Comparison of ENCODE assay signal across 8 cellular contexts in the genomic region with DNA sequence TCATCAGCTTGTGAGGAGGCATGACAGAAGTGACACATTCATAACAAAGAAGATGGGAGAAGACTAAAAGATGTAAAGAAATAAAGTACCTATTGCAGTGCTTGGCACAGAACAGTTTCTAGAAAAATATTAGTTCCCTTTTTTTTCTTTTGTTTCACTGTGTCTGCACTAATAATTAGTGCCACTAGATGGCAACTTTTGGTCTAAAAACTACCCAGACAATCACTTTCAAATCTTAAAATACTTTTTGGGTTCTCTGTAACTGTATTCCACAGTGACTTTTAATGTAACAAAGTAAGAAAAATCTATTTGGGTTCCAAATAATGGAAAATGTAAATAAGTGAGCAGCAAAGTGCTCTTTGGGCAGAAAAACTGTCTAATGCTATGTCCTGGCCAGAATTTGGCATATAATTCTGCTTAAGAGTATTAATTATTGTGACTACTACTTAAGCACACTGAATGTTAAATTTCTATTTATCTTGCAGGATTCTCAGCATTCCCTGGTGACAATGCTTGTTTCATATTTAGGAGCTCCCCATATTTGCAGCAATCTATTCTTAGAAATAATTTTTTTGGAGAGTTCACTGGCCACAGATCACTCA.
DNase-seq lines count a peak whose midpoint lies in the region; ATAC-seq and TF ChIP-seq lines count a peak whose summit lies in the region.

No MANE protein-coding gene starts in this region.

- H3K4me3 ChIP-seq in HEK293 (ENCODE audit: low read depth, low read length) (no peak overlapping the region), choroid plexus epithelial cell (ENCODE audit: low read depth, low read length) (no peak overlapping the region)

- ATAC-seq in GM21528 (IDR thresholded peaks at IDR 0.05; ENCODE audit: low FRiP score, unreplicated experiment), result no peak

- POLR2A ChIA-PET in HEK293 (lab: Yijun Ruan, JAX), result no interaction called here

- CTCF ChIA-PET in HEK293 (lab: Yijun Ruan, JAX), result interaction anchor here (0.6 to 2.3 kb wide), 19 partner anchors 9 to 1617 kb away, joined by 3 to 17 read pairs (median 5); partner anchors contain the start of gene KIF5B

- H3K27ac ChIP-seq in HEK293 (ENCODE audit: extremely low read depth, low read depth, low read length), result no peak overlapping the region

- DNase-seq in NCI-H345 (lab: John Stamatoyannopoulos, UW) (peak; percentile 0), NCI-H345 treated with DMSO at 0.1 percent for 48 hours (lab: John Stamatoyannopoulos, UW; ENCODE audit: unreplicated experiment) (no peak), NOMO-1 treated with DMSO at 0.1 percent for 48 hours (lab: John Stamatoyannopoulos, UW; ENCODE audit: unreplicated experiment) (peak; percentile 76), choroid plexus epithelial cell (ENCODE audit: low read depth) (peak; percentile 62), myocyte (ENCODE audit: low read depth) (peak; percentile 68)
- no peak for DNase-seq in stimulated activated CD8-positive, alpha-beta memory T cell treated with anti-CD3 and anti-CD28 coated beads, Interleukin-4, amount 100 ng/mL, for 48 hours

- H3K36me3 ChIP-seq in HEK293 (ENCODE audit: control insufficient read depth in 2 of 2, insufficient read depth in 1 of 2, low read length in 2 of 2), result no peaks in the 10 kb centered on the region

- H3K4me1 ChIP-seq in HEK293 (ENCODE audit: control insufficient read depth, insufficient read depth, low read length), result no peaks in the 10 kb centered on the region

- no peaks in the 10 kb centered on the region for H3K9me3 ChIP-seq in HEK293 (ENCODE audit: control insufficient read depth, insufficient read depth, low read depth, low read length)

- TF ChIP-seq CTCF in HEK293 (tag by site-specific recombination; IDR thresholded peaks at IDR 0.05), result no peak
- TF ChIP-seq CTCF in choroid plexus epithelial cell (conservative IDR thresholded peaks at IDR 0.05; ENCODE audit: low read depth, low read length), result peak; percentile 63

TF ChIP-seq in HEK293, 187 proteins besides CTCF, POLR2A, EP300 and RAD21:
- TF ChIP-seq, protein P1, sequence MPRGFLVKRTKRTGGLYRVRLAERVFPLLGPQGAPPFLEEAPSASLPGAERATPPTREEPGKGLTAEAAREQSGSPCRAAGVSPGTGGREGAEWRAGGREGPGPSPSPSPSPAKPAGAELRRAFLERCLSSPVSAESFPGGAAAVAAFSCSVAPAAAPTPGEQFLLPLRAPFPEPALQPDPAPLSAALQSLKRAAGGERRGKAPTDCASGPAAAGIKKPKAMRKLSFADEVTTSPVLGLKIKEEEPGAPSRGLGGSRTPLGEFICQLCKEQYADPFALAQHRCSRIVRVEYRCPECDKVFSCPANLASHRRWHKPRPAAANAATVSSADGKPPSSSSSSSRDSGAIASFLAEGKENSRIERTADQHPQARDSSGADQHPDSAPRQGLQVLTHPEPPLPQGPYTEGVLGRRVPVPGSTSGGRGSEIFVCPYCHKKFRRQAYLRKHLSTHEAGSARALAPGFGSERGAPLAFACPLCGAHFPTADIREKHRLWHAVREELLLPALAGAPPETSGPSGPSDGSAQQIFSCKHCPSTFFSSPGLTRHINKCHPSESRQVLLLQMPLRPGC (tag by site-specific recombination; IDR thresholded peaks at IDR 0.05), result no peak
- TF ChIP-seq ZNF660 (tag by site-specific recombination; IDR thresholded peaks at IDR 0.05) (0 out of 2 replicates have a peak, but pooled peaks have one; percentile 25), ZNF654 (tag by site-specific recombination; IDR thresholded peaks at IDR 0.05; ENCODE audit: low read depth) (peak; percentile 72)

Comparison
In these comparisons a context has a peak if more than half of its experiments do, and no peak if none do; other contexts are left out.
1. DNase-seq: peak in NCI-H345 (single experiment), NOMO-1 treated with DMSO at 0.1 percent for 48 hours (single experiment), choroid plexus epithelial cell (single experiment) and myocyte (single experiment); none in NCI-H345 treated with DMSO at 0.1 percent for 48 hours (single experiment) and stimulated activated CD8-positive, alpha-beta memory T cell treated with anti-CD3 and anti-CD28 coated beads, Interleukin-4, amount 100 ng/mL, for 48 hours (single experiment).